ENCODE assay signal across 12 cellular contexts in the genomic region with DNA sequence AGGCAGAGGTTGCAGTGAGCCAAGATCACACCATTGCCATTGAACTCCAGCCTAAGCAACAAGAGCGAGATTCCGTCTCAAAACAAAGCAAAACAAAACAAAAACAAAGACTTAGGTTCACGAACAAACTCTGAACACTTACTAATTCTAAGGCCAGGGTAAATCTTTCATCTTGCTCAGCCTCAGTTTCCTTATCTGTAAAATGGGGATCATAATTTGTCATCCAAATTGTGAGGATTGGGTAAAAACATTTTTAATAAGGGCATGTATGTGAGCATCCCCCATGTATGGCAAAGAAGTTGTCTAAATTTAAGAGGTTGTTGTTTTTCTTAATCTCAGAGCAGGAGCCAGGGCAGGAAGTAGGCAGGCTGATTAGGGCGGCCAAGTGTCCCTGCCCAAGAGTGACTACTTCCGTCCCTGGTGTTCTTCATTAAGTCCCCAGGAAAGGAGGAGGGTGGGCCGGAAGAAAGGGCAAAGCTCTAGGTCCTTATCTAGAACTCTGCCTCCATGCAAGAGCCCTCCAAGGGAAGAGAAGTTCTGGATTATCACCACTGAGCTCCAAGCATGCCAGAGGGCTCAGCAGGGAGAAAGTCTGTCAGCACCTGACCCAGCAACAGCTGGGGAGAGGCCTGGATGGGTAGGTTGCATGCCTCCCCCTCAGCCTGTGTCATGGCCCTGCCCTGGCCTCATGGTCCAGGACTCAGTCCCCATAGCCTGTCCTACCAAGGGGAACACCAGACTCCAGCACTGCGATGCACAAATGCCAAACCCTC. TPM values are rescaled to one million over a fixed set of nuclear protein-coding genes. Genes with fewer than 3 reads are reported as not detected.
DNase-seq lines count a peak whose midpoint lies in the region; ATAC-seq, FAIRE-seq and TF ChIP-seq lines count a peak whose summit lies in the region.
"Had no signal": no experiment of that assay in that cellular context is flagged by ENCODE, and none has a peak within 500 bp of the region (broad histone marks: within the 10 kb centered on the region; RNA-seq: fewer than 3 reads in every experiment).

No MANE protein-coding gene starts in this region.

- FAIRE-seq in pancreas (lab: Jason Lieb, UNC) = no peak

- DNase-seq in GM12865 (ENCODE audit: low read depth) = peak; percentile 60
- no peak for DNase-seq in T-helper 2 cell treated with Interferon-gamma antibody and Interleukin-4, amounts not matched to agents 5 μg/mL and 100 μg/mL, for 36 hours (ENCODE audit: low spot score)
- DNase-seq in left ventricle myocardium inferior = peak; percentile 38
- DNase-seq in osteoblast (ENCODE audit: insufficient read length, low spot score, missing footprints) = peak; percentile 67
- no peak for DNase-seq in pancreas
- DNase-seq in NCI-H1436 treated with DMSO at 0.1 percent for 48 hours (lab: John Stamatoyannopoulos, UW) = no peak
- DNase-seq in stimulated activated CD4-positive, alpha-beta T cell treated with anti-CD3 and anti-CD28 coated beads, Interleukin-12 subunit alpha, Interleukin-12 subunit beta, amount 100 ng/mL, for 4 hours = no peak
- DNase-seq: Caco-2; H9; stimulated activated naive CD4-positive, alpha-beta T cell treated with Interleukin-2 at 50 U/mL for 16 hours had no signal

- H3K36me3 ChIP-seq in left ventricle myocardium inferior = no peaks in the 10 kb centered on the region
- H3K36me3 ChIP-seq in osteoblast (ENCODE audit: insufficient read depth, low read length) = no peaks in the 10 kb centered on the region
- no peaks in the 10 kb centered on the region for H3K36me3 ChIP-seq in pancreas
- H3K36me3 ChIP-seq: neutrophil had no signal

- H3K27me3 Mint-ChIP-seq in T-helper 2 cell treated with Interferon-gamma antibody and Interleukin-4, amounts not matched to agents 5 μg/mL and 100 μg/mL, for 36 hours (ENCODE audit: low read depth) = peaks cover 4% of the 10 kb centered on the region

- H3K36me3 Mint-ChIP-seq in T-helper 2 cell treated with Interferon-gamma antibody and Interleukin-4, amounts not matched to agents 5 μg/mL and 100 μg/mL, for 36 hours (ENCODE audit: low read depth) = no peaks in the 10 kb centered on the region

- no peaks in the 10 kb centered on the region for H3K79me2 ChIP-seq in osteoblast (ENCODE audit: insufficient read depth, low read length)

- no peak overlapping the region for H2AFZ ChIP-seq in osteoblast (ENCODE audit: low read length)

- peak overlapping the region; percentile 90 for H3K27ac ChIP-seq in left ventricle myocardium inferior (replicated peaks)
- no peak overlapping the region for H3K27ac ChIP-seq in osteoblast (ENCODE audit: low read depth, low read length)
- no peak overlapping the region for H3K27ac ChIP-seq in pancreas
- H3K27ac ChIP-seq: neutrophil had no signal

- WGBS in pancreas, 2 donors = 84 to 90% methylated on average over 7 of the region's 7 CpGs

- H3K27ac Mint-ChIP-seq in T-helper 2 cell treated with Interferon-gamma antibody and Interleukin-4, amounts not matched to agents 5 μg/mL and 100 μg/mL, for 36 hours = peak overlapping the region; percentile 1

- no peak for ATAC-seq in pancreas
- no peak for ATAC-seq in HG02642 (IDR thresholded peaks at IDR 0.05; ENCODE audit: poor library complexity, unreplicated experiment)

- H3K4me1 Mint-ChIP-seq in T-helper 2 cell treated with Interferon-gamma antibody and Interleukin-4, amounts not matched to agents 5 μg/mL and 100 μg/mL, for 36 hours (ENCODE audit: low read depth) = peaks cover 17% of the 10 kb centered on the region

- H3K4me1 ChIP-seq in left ventricle myocardium inferior (peaks cover 63% of the 10 kb centered on the region), osteoblast (ENCODE audit: insufficient read depth, low read length) (peaks cover 8% of the 10 kb centered on the region), pancreas (no peaks in the 10 kb centered on the region)
- H3K4me1 ChIP-seq: Caco-2 had no signal

- H3K4me3 Mint-ChIP-seq in T-helper 2 cell treated with Interferon-gamma antibody and Interleukin-4, amounts not matched to agents 5 μg/mL and 100 μg/mL, for 36 hours = no peak overlapping the region
- H3K4me3 Mint-ChIP-seq: H9 had no signal

- no peak overlapping the region for H3K4me2 ChIP-seq in osteoblast (ENCODE audit: insufficient read depth, low read length)

- H4K20me1 ChIP-seq in osteoblast (ENCODE audit: insufficient read depth, low read length) = no peaks in the 10 kb centered on the region

- no peak overlapping the region for H3K4me3 ChIP-seq in GM12865 (ENCODE audit: low read depth, low read length)
- peak overlapping the region; percentile 10 for H3K4me3 ChIP-seq in left ventricle myocardium inferior
- H3K4me3 ChIP-seq in osteoblast (ENCODE audit: insufficient read depth, low read length) = no peak overlapping the region
- H3K4me3 ChIP-seq in pancreas = no peak overlapping the region

- H3K27me3 ChIP-seq in left ventricle myocardium inferior (ENCODE audit: low read depth) (no peaks in the 10 kb centered on the region), osteoblast (ENCODE audit: insufficient read depth, low read length) (no peaks in the 10 kb centered on the region), pancreas (no peaks in the 10 kb centered on the region)
- H3K27me3 ChIP-seq: neutrophil had no signal

- no peak for TF ChIP-seq CTCF in GM12865 (IDR thresholded peaks at IDR 0.05; ENCODE audit: insufficient read depth, low read depth, low read length, missing control alignments)
- no peak for TF ChIP-seq CTCF in left ventricle myocardium inferior (IDR thresholded peaks at IDR 0.05; ENCODE audit: borderline replicate concordance)
- no peak for TF ChIP-seq CTCF in osteoblast (IDR thresholded peaks at IDR 0.05; ENCODE audit: extremely low read depth, low read depth, low read length)
- no peak for TF ChIP-seq CTCF in pancreas (IDR thresholded peaks at IDR 0.05)

- intact Hi-C loops in left ventricle myocardium inferior (cut with micrococcal nuclease) = loop anchor here (10.0 kb wide), 1 partner anchor 49 kb away; the partner anchor contains the start of gene CLIC4
- intact Hi-C loops in pancreas (cut with DNase I) = no loop called here

- H3K9me3 Mint-ChIP-seq in T-helper 2 cell treated with Interferon-gamma antibody and Interleukin-4, amounts not matched to agents 5 μg/mL and 100 μg/mL, for 36 hours = no peaks in the 10 kb centered on the region

- H3K9me3 ChIP-seq in left ventricle myocardium inferior (replicated peaks) (no peaks in the 10 kb centered on the region), osteoblast (ENCODE audit: low read depth, low read length) (no peaks in the 10 kb centered on the region), pancreas (no peaks in the 10 kb centered on the region)
- H3K9me3 ChIP-seq: Caco-2, neutrophil had no signal

RNA-seq across cellular contexts. Expression of gene CLIC4, which starts 49.9 kb away (rescaled TPM):
- total RNA-seq in left ventricle myocardium inferior = 325 TPM
- 697 and 711 TPM in 2 replicates for total RNA-seq in osteoblast
- total RNA-seq in pancreas = 10 to 100 TPM; 16.8 to 86.7 (median 35.6) TPM
- polyA plus RNA-seq in pancreas = 10 to 100 TPM; 12.0 to 16.1 TPM

RNA-seq across cellular contexts. Expression of gene SRRM1, which starts 52.3 kb away (rescaled TPM):
- 60.8 TPM for total RNA-seq in left ventricle myocardium inferior
- 50.7 and 53.3 TPM in 2 replicates for total RNA-seq in osteoblast
- total RNA-seq in pancreas = 10 to 100 TPM; 45.5 to 71.3 (median 57.3) TPM
- polyA plus RNA-seq in pancreas = 10 to 100 TPM; 34.3 to 54.6 TPM

Comparison
In these comparisons a context has a peak if more than half of its experiments do, and no peak if none do; other contexts are left out.
1. DNase-seq: peak in GM12865 (single experiment), left ventricle myocardium inferior (single experiment) and osteoblast (single experiment); none in T-helper 2 cell treated with Interferon-gamma antibody and Interleukin-4, amounts not matched to agents 5 μg/mL and 100 μg/mL, for 36 hours (single experiment), pancreas (0 of 6), NCI-H1436 treated with DMSO at 0.1 percent for 48 hours (single experiment) and stimulated activated CD4-positive, alpha-beta T cell treated with anti-CD3 and anti-CD28 coated beads, Interleukin-12 subunit alpha, Interleukin-12 subunit beta, amount 100 ng/mL, for 4 hours (single experiment).